Comparison of ENCODE assay signal across 8 cellular contexts in genomic region chr22:30920407-30920806, GRCh38. TPM values are rescaled to one million over a fixed set of nuclear protein-coding genes. Genes with fewer than 3 reads are reported as not detected.
DNase-seq lines count a peak whose midpoint lies in the region; ATAC-seq and TF ChIP-seq lines count a peak whose summit lies in the region.

No MANE protein-coding gene starts in this region.

- H2AFZ ChIP-seq in PC-3 (ENCODE audit: low read length) = peak overlapping the region; percentile 61; the same call in 1 of the 2 replicates

- BruUV-seq in PC-3 (replicated peaks; lab: Mats Ljungman, UMichigan) = no TSS peak

- TF ChIP-seq POLR2A in esophagus muscularis mucosa (IDR thresholded peaks at IDR 0.05; ENCODE audit: low read depth) = no peak

- no peaks in the 10 kb centered on the region for H3K9me2 ChIP-seq in PC-3 (replicated peaks; ENCODE audit: low read length)

- H3K4me3 ChIP-seq in CD4-positive, alpha-beta memory T cell (ENCODE audit: low read length in 2 of 2) = no peak overlapping the region
- no peak overlapping the region for H3K4me3 ChIP-seq in PC-3 (ENCODE audit: low read length)
- H3K4me3 ChIP-seq in esophagus muscularis mucosa = peak overlapping the region in 1 of 4 donors; percentile 25

- H3K27ac Mint-ChIP-seq in CD4-positive, alpha-beta memory T cell = peak overlapping the region in 5 of 7 donors; percentile 5 to 80 (median 73)
- H3K27ac Mint-ChIP-seq in natural killer cell treated with Interleukin-12 subunit alpha and Interleukin-12 subunit beta and Interleukin-15 and Interleukin-18, amount 100 ng/mL, for 72 hours = peak overlapping the region in 1 of 2 donors; percentile 45
- H3K27ac Mint-ChIP-seq in stimulated activated naive B cell treated with anti-CD40 and anti-IgM and Interleukin-4, amounts not matched to agents 10 μg/mL and 1 μg/mL and 100 μg/mL, for 72 hours = no peak overlapping the region

- peak overlapping the region; percentile 69 to 86 (median 76) for H3K4me3 Mint-ChIP-seq in CD4-positive, alpha-beta memory T cell
- H3K4me3 Mint-ChIP-seq in activated T-cell treated with anti-CD3 and anti-CD28 coated beads, Interleukin-2, amount 50 U/mL, for 4 hours = peak overlapping the region; percentile 48
- peak overlapping the region; percentile 70 for H3K4me3 Mint-ChIP-seq in natural killer cell treated with Interleukin-12 subunit alpha and Interleukin-12 subunit beta and Interleukin-15 and Interleukin-18, amount 100 ng/mL, for 72 hours
- H3K4me3 Mint-ChIP-seq in stimulated activated naive B cell treated with anti-CD40 and anti-IgM and Interleukin-4, amounts not matched to agents 10 μg/mL and 1 μg/mL and 100 μg/mL, for 72 hours = peak overlapping the region; percentile 64

- H3K9me3 ChIP-seq in CD4-positive, alpha-beta memory T cell (ENCODE audit: control insufficient read depth in 1 of 2, low read length in 2 of 2) = peaks cover 0 to 3% of the 10 kb centered on the region in 2 donors
- H3K9me3 ChIP-seq in PC-3 (ENCODE audit: low read length) = no peaks in the 10 kb centered on the region
- H3K9me3 ChIP-seq in esophagus muscularis mucosa = peaks cover 0 to 9% (median 3%) of the 10 kb centered on the region in 4 donors

- H4K20me1 ChIP-seq in PC-3 (ENCODE audit: low read length) = no peaks in the 10 kb centered on the region

- no peaks in the 10 kb centered on the region for H3K79me2 ChIP-seq in PC-3 (ENCODE audit: low read length)

- WGBS in esophagus muscularis mucosa = 2% methylated on average over 9 of the region's 9 CpGs

- H3F3A ChIP-seq in PC-3 (ENCODE audit: low read length, unreplicated experiment) = no peaks in the 10 kb centered on the region

- H3K27me3 ChIP-seq in CD4-positive, alpha-beta memory T cell (ENCODE audit: insufficient read depth, low read length) = no peaks in the 10 kb centered on the region
- H3K27me3 ChIP-seq in PC-3 (ENCODE audit: low read length) = no peaks in the 10 kb centered on the region
- H3K27me3 ChIP-seq in esophagus muscularis mucosa = no peaks in the 10 kb centered on the region

- POLR2A ChIA-PET in CD4-positive, alpha-beta memory T cell (lab: Charles Lee; ENCODE audit: partially characterized antibody) = interaction anchor here (0.6 to 6.4 kb wide), 6 partner anchors 19 to 285 kb away, joined by 3 to 80 read pairs (median 14); partner anchors contain the start of genes MORC2, SLC35E4 and TUG1
- POLR2A ChIA-PET in PC-3 (lab: Charles Lee; ENCODE audit: unreplicated experiment) = no interaction called here

- H3K36me3 ChIP-seq in CD4-positive, alpha-beta memory T cell (ENCODE audit: insufficient read depth, low read length) = no peaks in the 10 kb centered on the region
- H3K36me3 ChIP-seq in PC-3 (ENCODE audit: low read depth, low read length) (no peaks in the 10 kb centered on the region), esophagus muscularis mucosa (peaks cover 0 to 21% (median 5%) of the 10 kb centered on the region in 4 donors)

- H3K9me3 Mint-ChIP-seq in CD4-positive, alpha-beta memory T cell = peaks cover 0 to under 1% (median 0%) of the 10 kb centered on the region in 8 donors
- H3K9me3 Mint-ChIP-seq in activated T-cell treated with anti-CD3 and anti-CD28 coated beads, Interleukin-2, amount 50 U/mL, for 4 hours = no peaks in the 10 kb centered on the region
- H3K9me3 Mint-ChIP-seq in natural killer cell treated with Interleukin-12 subunit alpha and Interleukin-12 subunit beta and Interleukin-15 and Interleukin-18, amount 100 ng/mL, for 72 hours = no peaks in the 10 kb centered on the region
- H3K9me3 Mint-ChIP-seq in stimulated activated naive B cell treated with anti-CD40 and anti-IgM and Interleukin-4, amounts not matched to agents 10 μg/mL and 1 μg/mL and 100 μg/mL, for 72 hours = peaks cover 4 to 5% of the 10 kb centered on the region in 2 donors

- peak overlapping the region; percentile 48; the same call in 1 of the 2 replicates for H3K9ac ChIP-seq in PC-3 (ENCODE audit: low read length)

- TF ChIP-seq CTCF in PC-3 (conservative IDR thresholded peaks at IDR 0.05; ENCODE audit: low read depth, low read length) (peak; percentile 82), esophagus muscularis mucosa (IDR thresholded peaks at IDR 0.05) (peak; percentile 82 to 93 (median 90))

- no peaks in the 10 kb centered on the region for H3K27me3 Mint-ChIP-seq in CD4-positive, alpha-beta memory T cell
- no peaks in the 10 kb centered on the region for H3K27me3 Mint-ChIP-seq in activated T-cell treated with anti-CD3 and anti-CD28 coated beads, Interleukin-2, amount 50 U/mL, for 4 hours (ENCODE audit: low read depth)
- peaks cover 0 to 2% of the 10 kb centered on the region in 2 donors for H3K27me3 Mint-ChIP-seq in natural killer cell treated with Interleukin-12 subunit alpha and Interleukin-12 subunit beta and Interleukin-15 and Interleukin-18, amount 100 ng/mL, for 72 hours
- H3K27me3 Mint-ChIP-seq in stimulated activated naive B cell treated with anti-CD40 and anti-IgM and Interleukin-4, amounts not matched to agents 10 μg/mL and 1 μg/mL and 100 μg/mL, for 72 hours = no peaks in the 10 kb centered on the region

- H3K4me1 ChIP-seq in CD4-positive, alpha-beta memory T cell (ENCODE audit: insufficient read depth, low read length) = peaks cover 23% of the 10 kb centered on the region
- H3K4me1 ChIP-seq in PC-3 (ENCODE audit: insufficient read depth, low read length) (no peaks in the 10 kb centered on the region), esophagus muscularis mucosa (peaks cover 8 to 18% (median 15%) of the 10 kb centered on the region in 4 donors)

- DNase-seq in CD4-positive, alpha-beta memory T cell = peak; percentile 71 to 78 (median 77)
- DNase-seq in HK-2 (ENCODE audit: unreplicated experiment) = peak; percentile 61
- DNase-seq in PC-3 = peak; percentile 70
- peak; percentile 86 for DNase-seq in activated T-cell treated with anti-CD3 and anti-CD28 coated beads, Interleukin-2, amount 50 U/mL, for 4 hours
- DNase-seq in esophagus muscularis mucosa (ENCODE audit: extremely low spot score) = peak; percentile 95
- DNase-seq in natural killer cell treated with Interleukin-12 subunit alpha and Interleukin-12 subunit beta and Interleukin-15 and Interleukin-18, amount 100 ng/mL, for 72 hours (ENCODE audit: low spot score) = peak; percentile 77
- DNase-seq in stimulated activated naive B cell treated with anti-CD40 and anti-IgM and Interleukin-4, amounts not matched to agents 10 μg/mL and 1 μg/mL and 100 μg/mL, for 72 hours = peak; percentile 64

- H3K36me3 Mint-ChIP-seq in CD4-positive, alpha-beta memory T cell = peaks cover 6 to 19% of the 10 kb centered on the region in 2 donors
- peaks cover 6% of the 10 kb centered on the region for H3K36me3 Mint-ChIP-seq in activated T-cell treated with anti-CD3 and anti-CD28 coated beads, Interleukin-2, amount 50 U/mL, for 4 hours (ENCODE audit: insufficient read depth)
- peaks cover 6% of the 10 kb centered on the region for H3K36me3 Mint-ChIP-seq in natural killer cell treated with Interleukin-12 subunit alpha and Interleukin-12 subunit beta and Interleukin-15 and Interleukin-18, amount 100 ng/mL, for 72 hours
- H3K36me3 Mint-ChIP-seq in stimulated activated naive B cell treated with anti-CD40 and anti-IgM and Interleukin-4, amounts not matched to agents 10 μg/mL and 1 μg/mL and 100 μg/mL, for 72 hours = peaks cover 12 to 31% of the 10 kb centered on the region in 2 donors

- H3K4me1 Mint-ChIP-seq in CD4-positive, alpha-beta memory T cell = peaks cover 7 to 20% (median 14%) of the 10 kb centered on the region in 4 donors
- peaks cover 13% of the 10 kb centered on the region for H3K4me1 Mint-ChIP-seq in activated T-cell treated with anti-CD3 and anti-CD28 coated beads, Interleukin-2, amount 50 U/mL, for 4 hours (ENCODE audit: low read depth)
- H3K4me1 Mint-ChIP-seq in natural killer cell treated with Interleukin-12 subunit alpha and Interleukin-12 subunit beta and Interleukin-15 and Interleukin-18, amount 100 ng/mL, for 72 hours (ENCODE audit: low read depth in 2 of 2) = peaks cover 9 to 22% of the 10 kb centered on the region in 2 donors
- H3K4me1 Mint-ChIP-seq in stimulated activated naive B cell treated with anti-CD40 and anti-IgM and Interleukin-4, amounts not matched to agents 10 μg/mL and 1 μg/mL and 100 μg/mL, for 72 hours = peaks cover 6 to 18% of the 10 kb centered on the region in 2 donors

- intact Hi-C loops in CD4-positive, alpha-beta memory T cell (cut with micrococcal nuclease) = loop anchor here (1.0 to 2.0 kb wide), 4 partner anchors 20 to 286 kb away; partner anchors contain the start of gene TUG1
- intact Hi-C loops in PC-3 (cut with micrococcal nuclease) (loop anchor here (1.0 kb wide), 2 partner anchors 157 to 286 kb away; no protein-coding TSS in a partner anchor), esophagus muscularis mucosa (cut with DNase I) (loop anchor here (1.0 kb wide), 1 partner anchor 285 kb away; the partner anchor contains the start of gene SLC35E4)

- peak overlapping the region; percentile 49; the same call in 1 of the 2 replicates for H3K4me2 ChIP-seq in PC-3 (ENCODE audit: low read length)

- ATAC-seq in PC-3 = peak; percentile 70
- peak; percentile 76 to 78 for ATAC-seq in activated T-cell treated with anti-CD3 and anti-CD28 coated beads, Interleukin-2, amount 50 U/mL, for 4 hours
- ATAC-seq in natural killer cell treated with Interleukin-12 subunit alpha and Interleukin-12 subunit beta and Interleukin-15 and Interleukin-18, amount 100 ng/mL, for 72 hours = peak; percentile 68 to 85
- ATAC-seq in stimulated activated naive B cell treated with anti-CD40 and anti-IgM and Interleukin-4, amounts not matched to agents 10 μg/mL and 1 μg/mL and 100 μg/mL, for 72 hours (replicated peaks) = peak; percentile 68 to 70
- no peak for ATAC-seq in GM21367 (IDR thresholded peaks at IDR 0.05; ENCODE audit: unreplicated experiment)

- TF ChIP-seq EP300 in esophagus muscularis mucosa (IDR thresholded peaks at IDR 0.05) = no peak

- CTCF ChIA-PET in CD4-positive, alpha-beta memory T cell (lab: Charles Lee; ENCODE audit: partially characterized antibody) = interaction anchor here (0.7 to 5.9 kb wide), 33 partner anchors 9 to 1325 kb away, joined by 3 to 95 read pairs (median 3); partner anchors contain the start of genes MORC2, PES1, SLC35E4 and TUG1
- CTCF ChIA-PET in PC-3 (lab: Charles Lee) = interaction anchor here (0.6 to 1.2 kb wide), 6 partner anchors 127 to 764 kb away, joined by 3 to 11 read pairs (median 4); no protein-coding TSS in a partner anchor

- no peak overlapping the region for H3K27ac ChIP-seq in CD4-positive, alpha-beta memory T cell (ENCODE audit: low read depth, low read length)
- H3K27ac ChIP-seq in PC-3 (ENCODE audit: low read length) (no peak overlapping the region), esophagus muscularis mucosa (replicated peaks in 1 of 4) (no peak overlapping the region)

RNA-seq across cellular contexts. Expression of gene MORC2, which starts 48.2 kb away (rescaled TPM):
- total RNA-seq in CD4-positive, alpha-beta memory T cell = 10 to 100 TPM; 43.8 to 46.3 TPM
- polyA plus RNA-seq in CD4-positive, alpha-beta memory T cell = 10 to 100 TPM in 1 of 2 donors, 1 to 10 TPM in 1; 9.5 to 22.8 TPM
- total RNA-seq in PC-3 (2014; rRNA removed) = 12.0 and 29.9 TPM in 2 replicates
- 10 to 100 TPM; 26.9 to 27.7 (median 27.6) TPM for total RNA-seq in activated T-cell treated with anti-CD3 and anti-CD28 coated beads, Interleukin-2, amount 50 U/mL, for 4 hours
- total RNA-seq in esophagus muscularis mucosa = 10 to 100 TPM; 19.5 to 28.8 (median 23.8) TPM
- total RNA-seq in natural killer cell treated with Interleukin-12 subunit alpha and Interleukin-12 subunit beta and Interleukin-15 and Interleukin-18, amount 100 ng/mL, for 72 hours = 10 to 100 TPM; 23.6 to 30.4 TPM

RNA-seq across cellular contexts. Expression of gene TUG1, which starts 48.7 kb away (rescaled TPM):
- total RNA-seq in CD4-positive, alpha-beta memory T cell = 100 to 1,000 TPM; 129 to 132 TPM
- 10 to 100 TPM; 12.3 to 20.6 TPM for polyA plus RNA-seq in CD4-positive, alpha-beta memory T cell
- total RNA-seq in PC-3 (2014; rRNA removed) (35.1 and 44.1 TPM in 2 replicates), esophagus muscularis mucosa (10 to 100 TPM; 53.0 to 78.5 (median 64.1) TPM)
- total RNA-seq in activated T-cell treated with anti-CD3 and anti-CD28 coated beads, Interleukin-2, amount 50 U/mL, for 4 hours = 10 to 100 TPM; 33.8 to 43.6 (median 36.3) TPM
- total RNA-seq in natural killer cell treated with Interleukin-12 subunit alpha and Interleukin-12 subunit beta and Interleukin-15 and Interleukin-18, amount 100 ng/mL, for 72 hours = 10 to 100 TPM; 52.1 to 71.1 TPM
